In the genomic region with DNA sequence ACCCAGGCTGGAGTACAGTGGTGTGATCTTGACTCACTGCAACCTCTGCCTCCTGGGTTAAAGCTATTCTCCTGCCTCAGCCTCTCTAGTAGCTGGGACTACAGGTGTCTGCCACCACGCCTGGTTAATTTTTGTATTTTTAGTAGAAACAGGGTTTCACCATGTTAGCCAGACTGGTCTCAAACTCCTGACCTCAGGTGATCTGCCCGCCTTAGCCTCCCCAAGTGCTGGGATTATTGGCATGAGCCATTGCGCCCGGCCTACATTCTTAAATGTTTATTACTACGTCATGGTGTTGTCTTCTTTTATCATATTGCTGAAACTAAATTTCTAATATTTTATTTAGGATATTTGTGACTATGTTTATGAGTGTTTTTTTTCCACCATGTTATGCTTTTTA, we compare ENCODE assay signal across 6 cellular contexts. TPM values are rescaled to one million over a fixed set of nuclear protein-coding genes. Genes with fewer than 3 reads are reported as not detected.
"Had no signal": no experiment of that assay in that cellular context is flagged by ENCODE, and none has a peak within 500 bp of the region (broad histone marks: within the 10 kb centered on the region; RNA-seq: fewer than 3 reads in every experiment).

No MANE protein-coding gene starts in this region.

RNA-seq across cellular contexts. Expression of gene PRF1, which starts 21.4 kb away (rescaled TPM):
- total RNA-seq: dermis microvascular lymphatic vessel endothelial cell, endodermal cell, glomerular endothelial cell, kidney epithelial cell, mammary epithelial cell had no signal
- polyA plus RNA-seq: keratinocyte had no signal
